8 cellular contexts compared by ENCODE assay signal in genomic region chr3:156010829-156011228, GRCh38.
DNase-seq lines count a peak whose midpoint lies in the region; ATAC-seq and TF ChIP-seq lines count a peak whose summit lies in the region.

No MANE protein-coding gene starts in this region.

- H3K27ac Mint-ChIP-seq in Calu3 (ENCODE audit: unreplicated experiment), result no peak overlapping the region
- no peak overlapping the region for H3K27ac Mint-ChIP-seq in CD4-positive, alpha-beta T cell

- TF ChIP-seq CTCF in Calu3 (IDR thresholded peaks at IDR 0.05; ENCODE audit: unreplicated experiment) (peak; percentile 37), WERI-Rb-1 (IDR thresholded peaks at IDR 0.05; ENCODE audit: low read depth, low read length) (peak; percentile 67), liver (IDR thresholded peaks at IDR 0.05; ENCODE audit: low read depth, low read length, missing input control) (peak; percentile 37)
- no peak for TF ChIP-seq CTCF in CD4-positive, alpha-beta T cell (IDR thresholded peaks at IDR 0.05)

- H3K4me3 Mint-ChIP-seq in Calu3 (ENCODE audit: low read depth, unreplicated experiment), result no peak overlapping the region
- H3K4me3 Mint-ChIP-seq in CD4-positive, alpha-beta T cell, result no peak overlapping the region

- no peaks in the 10 kb centered on the region for H3K4me1 Mint-ChIP-seq in Calu3 (ENCODE audit: low read depth, unreplicated experiment)
- H3K4me1 Mint-ChIP-seq in CD4-positive, alpha-beta T cell (ENCODE audit: low read depth), result no peaks in the 10 kb centered on the region

- H3K36me3 Mint-ChIP-seq in Calu3 (ENCODE audit: insufficient read depth, unreplicated experiment), result no peaks in the 10 kb centered on the region
- H3K36me3 Mint-ChIP-seq in CD4-positive, alpha-beta T cell (ENCODE audit: low read depth), result no peaks in the 10 kb centered on the region

- H3K9me3 ChIP-seq in WERI-Rb-1 (ENCODE audit: severe bottlenecking) (no peaks in the 10 kb centered on the region), liver (ENCODE audit: control insufficient read depth in 4 of 4, low read length in 3 of 4) (no peaks in the 10 kb centered on the region)
- no peaks in the 10 kb centered on the region for H3K9me3 ChIP-seq in CD4-positive, alpha-beta T cell (ENCODE audit: control insufficient read depth, low read length)

- 31% methylated on average over 3 of the region's 3 CpGs for WGBS in liver

- no peaks in the 10 kb centered on the region for H3K9me3 Mint-ChIP-seq in Calu3 (ENCODE audit: low read depth, unreplicated experiment)
- H3K9me3 Mint-ChIP-seq in CD4-positive, alpha-beta T cell, result no peaks in the 10 kb centered on the region

- CTCF ChIA-PET in Calu3 (lab: Charles Lee), result interaction anchor here (0.8 to 0.9 kb wide), 3 partner anchors 9 to 1191 kb away, joined by 3 to 5 read pairs (median 3); no protein-coding TSS in a partner anchor
- CTCF ChIA-PET in CD4-positive, alpha-beta T cell (lab: Charles Lee), result no interaction called here

- H3K4me1 ChIP-seq in liver (ENCODE audit: control insufficient read depth in 4 of 4, insufficient read depth in 4 of 4, low read length in 3 of 4), result peaks cover 0 to 5% (median 1%) of the 10 kb centered on the region in 4 donors

- in situ Hi-C loops in KBM-7 (cut with MboI; ENCODE audit: low pct_unique_long_range_greater_than_20kb, low sequenced_read_pairs), result no loop called here

- POLR2A ChIA-PET in CD4-positive, alpha-beta T cell (lab: Charles Lee), result interaction anchor here (0.6 kb wide), 1 partner anchor 250 kb away, joined by 3 read pairs; no protein-coding TSS in a partner anchor

- TF ChIP-seq RAD21 in liver (IDR thresholded peaks at IDR 0.05), result peak; percentile 72 to 76

- H3K4me3 ChIP-seq in WERI-Rb-1 (ENCODE audit: low read depth, low read length), result no peak overlapping the region
- H3K4me3 ChIP-seq in liver (ENCODE audit: low read depth in 1 of 3, low read length in 3 of 3), result no peak overlapping the region

- no peak for ATAC-seq in CD4-positive, alpha-beta T cell (ENCODE audit: poor library complexity)
- ATAC-seq in HG02840 (IDR thresholded peaks at IDR 0.05; ENCODE audit: low FRiP score, unreplicated experiment), result no peak

- H3K27me3 Mint-ChIP-seq in Calu3 (ENCODE audit: unreplicated experiment), result no peaks in the 10 kb centered on the region
- peaks cover 32% of the 10 kb centered on the region for H3K27me3 Mint-ChIP-seq in CD4-positive, alpha-beta T cell

- BruUV-seq in Calu3 (replicated peaks; lab: Mats Ljungman, UMichigan), result no TSS peak

- intact Hi-C loops in Calu3 (cut with micrococcal nuclease; ENCODE audit: unreplicated experiment), result loop anchor here (5.0 kb wide), 1 partner anchor 126 kb away; no protein-coding TSS in a partner anchor
- intact Hi-C loops in CD4-positive, alpha-beta T cell (cut with DNase I, micrococcal nuclease), result no loop called here

- no peak overlapping the region for H3K9ac ChIP-seq in liver (ENCODE audit: low read depth in 1 of 2, low read length in 2 of 2)

- no peak overlapping the region for H3K27ac ChIP-seq in WERI-Rb-1
- H3K27ac ChIP-seq in liver (ENCODE audit: low read depth in 1 of 2, low read length in 2 of 2), result no peak overlapping the region
- no peak overlapping the region for H3K27ac ChIP-seq in CD4-positive, alpha-beta T cell (ENCODE audit: low read depth, low read length)

- DNase-seq in Calu3, result peak; percentile 45
- peak; percentile 28 for DNase-seq in KBM-7
- DNase-seq in WERI-Rb-1, result peak; percentile 11
- DNase-seq in 8988T, result no peak
- no peak for DNase-seq in CD4-positive, alpha-beta T cell
- no peak for DNase-seq in NCI-H2029 treated with DMSO at 0.1 percent for 48 hours (lab: John Stamatoyannopoulos, UW)

- no peaks in the 10 kb centered on the region for H3K36me3 ChIP-seq in WERI-Rb-1
- no peaks in the 10 kb centered on the region for H3K36me3 ChIP-seq in liver (ENCODE audit: control insufficient read depth in 4 of 4, insufficient read depth in 3 of 4, low read depth in 1 of 4, low read length in 3 of 4)

- H3K27me3 ChIP-seq in WERI-Rb-1 (ENCODE audit: insufficient read depth, low read depth, severe bottlenecking) (no peaks in the 10 kb centered on the region), liver (ENCODE audit: control insufficient read depth in 4 of 4, insufficient read depth in 4 of 4, low read length in 3 of 4) (no peaks in the 10 kb centered on the region)
- peaks cover 10% of the 10 kb centered on the region for H3K27me3 ChIP-seq in CD4-positive, alpha-beta T cell (ENCODE audit: control insufficient read depth, insufficient read depth, low read length)

TF ChIP-seq in liver, 16 proteins besides CTCF, POLR2A, EP300 and RAD21:
- no peak for TF ChIP-seq GABPA (IDR thresholded peaks at IDR 0.05 in 1 of 2, conservative IDR thresholded peaks at IDR 0.05 in 1 of 2)
- TF ChIP-seq ATF3 (IDR thresholded peaks at IDR 0.05), result no peak
- TF ChIP-seq RXRA (IDR thresholded peaks at IDR 0.05), result peak; percentile 17 to 57

Comparison
In these comparisons a context has a peak if more than half of its experiments do, and no peak if none do; other contexts are left out.
1. DNase-seq: peak in Calu3 (single experiment), KBM-7 (single experiment) and WERI-Rb-1 (single experiment); none in 8988T (single experiment), CD4-positive, alpha-beta T cell (0 of 10) and NCI-H2029 treated with DMSO at 0.1 percent for 48 hours (single experiment).